ENCODE assay signal across 1 cellular context in the genomic region with DNA sequence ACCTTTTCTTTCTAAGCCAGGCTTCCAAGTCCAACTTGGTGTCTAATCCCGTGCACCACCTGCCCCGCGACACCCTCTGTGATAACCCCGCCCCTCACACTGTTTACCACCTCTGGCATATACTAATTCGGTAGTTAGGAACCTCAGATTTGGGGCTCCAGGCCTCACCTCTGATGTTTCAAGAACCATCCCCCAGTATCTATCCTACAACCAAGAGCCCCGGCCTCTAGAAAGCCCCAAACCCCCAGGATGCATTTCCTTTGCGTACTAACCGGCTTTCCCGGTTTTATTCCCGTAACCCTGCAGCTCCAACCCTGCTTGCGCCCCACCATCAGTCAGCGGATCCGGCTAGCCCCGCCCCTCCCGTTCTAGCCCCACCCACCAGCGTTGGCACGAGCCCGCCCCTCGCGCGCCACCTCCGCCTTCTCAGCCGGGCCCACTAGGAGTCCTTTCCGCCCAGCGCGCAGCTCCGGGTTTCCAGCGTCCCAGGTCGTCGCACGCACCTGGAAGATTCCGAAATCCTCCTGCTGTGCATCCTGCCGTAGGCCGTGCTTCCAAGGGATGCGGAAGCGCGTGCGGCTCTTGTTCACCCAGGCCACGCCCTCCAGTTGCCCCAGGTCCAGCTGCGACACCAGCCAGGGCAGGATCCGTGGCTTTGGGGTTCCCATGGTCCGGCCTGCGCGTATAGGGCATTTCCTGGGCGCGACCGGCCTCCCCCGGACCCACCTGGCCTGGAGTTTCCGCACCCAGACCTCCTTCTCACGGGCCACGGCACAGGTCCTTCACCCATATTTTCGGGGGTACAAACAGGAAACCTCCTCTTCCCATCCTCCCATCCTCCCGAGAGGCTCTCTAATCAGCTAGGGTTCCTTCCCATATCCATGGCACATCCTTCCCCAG.
TF ChIP-seq lines count a peak whose summit lies in the region.

No MANE protein-coding gene starts in this region.

TF ChIP-seq in GM12878, 131 proteins besides CTCF, POLR2A, EP300 and RAD21:
- TF ChIP-seq FOXK2 (IDR thresholded peaks at IDR 0.05): peak; percentile 87
- TF ChIP-seq HCFC1 (IDR thresholded peaks at IDR 0.05; ENCODE audit: low read length): peak; percentile 11; the same call in 1 of the 2 replicates
- TF ChIP-seq, protein P1, sequence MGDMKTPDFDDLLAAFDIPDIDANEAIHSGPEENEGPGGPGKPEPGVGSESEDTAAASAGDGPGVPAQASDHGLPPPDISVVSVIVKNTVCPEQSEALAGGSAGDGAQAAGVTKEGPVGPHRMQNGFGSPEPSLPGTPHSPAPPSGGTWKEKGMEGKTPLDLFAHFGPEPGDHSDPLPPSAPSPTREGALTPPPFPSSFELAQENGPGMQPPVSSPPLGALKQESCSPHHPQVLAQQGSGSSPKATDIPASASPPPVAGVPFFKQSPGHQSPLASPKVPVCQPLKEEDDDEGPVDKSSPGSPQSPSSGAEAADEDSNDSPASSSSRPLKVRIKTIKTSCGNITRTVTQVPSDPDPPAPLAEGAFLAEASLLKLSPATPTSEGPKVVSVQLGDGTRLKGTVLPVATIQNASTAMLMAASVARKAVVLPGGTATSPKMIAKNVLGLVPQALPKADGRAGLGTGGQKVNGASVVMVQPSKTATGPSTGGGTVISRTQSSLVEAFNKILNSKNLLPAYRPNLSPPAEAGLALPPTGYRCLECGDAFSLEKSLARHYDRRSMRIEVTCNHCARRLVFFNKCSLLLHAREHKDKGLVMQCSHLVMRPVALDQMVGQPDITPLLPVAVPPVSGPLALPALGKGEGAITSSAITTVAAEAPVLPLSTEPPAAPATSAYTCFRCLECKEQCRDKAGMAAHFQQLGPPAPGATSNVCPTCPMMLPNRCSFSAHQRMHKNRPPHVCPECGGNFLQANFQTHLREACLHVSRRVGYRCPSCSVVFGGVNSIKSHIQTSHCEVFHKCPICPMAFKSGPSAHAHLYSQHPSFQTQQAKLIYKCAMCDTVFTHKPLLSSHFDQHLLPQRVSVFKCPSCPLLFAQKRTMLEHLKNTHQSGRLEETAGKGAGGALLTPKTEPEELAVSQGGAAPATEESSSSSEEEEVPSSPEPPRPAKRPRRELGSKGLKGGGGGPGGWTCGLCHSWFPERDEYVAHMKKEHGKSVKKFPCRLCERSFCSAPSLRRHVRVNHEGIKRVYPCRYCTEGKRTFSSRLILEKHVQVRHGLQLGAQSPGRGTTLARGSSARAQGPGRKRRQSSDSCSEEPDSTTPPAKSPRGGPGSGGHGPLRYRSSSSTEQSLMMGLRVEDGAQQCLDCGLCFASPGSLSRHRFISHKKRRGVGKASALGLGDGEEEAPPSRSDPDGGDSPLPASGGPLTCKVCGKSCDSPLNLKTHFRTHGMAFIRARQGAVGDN (IDR thresholded peaks at IDR 0.05): peak; percentile 48; the same call in 1 of the 2 replicates
- TF ChIP-seq, protein P2, sequence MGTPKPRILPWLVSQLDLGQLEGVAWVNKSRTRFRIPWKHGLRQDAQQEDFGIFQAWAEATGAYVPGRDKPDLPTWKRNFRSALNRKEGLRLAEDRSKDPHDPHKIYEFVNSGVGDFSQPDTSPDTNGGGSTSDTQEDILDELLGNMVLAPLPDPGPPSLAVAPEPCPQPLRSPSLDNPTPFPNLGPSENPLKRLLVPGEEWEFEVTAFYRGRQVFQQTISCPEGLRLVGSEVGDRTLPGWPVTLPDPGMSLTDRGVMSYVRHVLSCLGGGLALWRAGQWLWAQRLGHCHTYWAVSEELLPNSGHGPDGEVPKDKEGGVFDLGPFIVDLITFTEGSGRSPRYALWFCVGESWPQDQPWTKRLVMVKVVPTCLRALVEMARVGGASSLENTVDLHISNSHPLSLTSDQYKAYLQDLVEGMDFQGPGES (IDR thresholded peaks at IDR 0.05): no peak
- peak in 1 of 2 experiments; percentile 49; a peak in 2 of 4 replicates for TF ChIP-seq IKZF2 (IDR thresholded peaks at IDR 0.05)
- TF ChIP-seq BACH1 (IDR thresholded peaks at IDR 0.05; ENCODE audit: borderline replicate concordance): peak; percentile 20; the same call in 1 of the 2 replicates
- peak; percentile 89 for TF ChIP-seq LARP7 (IDR thresholded peaks at IDR 0.05)
- peak; percentile 43; the same call in 1 of the 2 replicates for TF ChIP-seq TAF1 (IDR thresholded peaks at IDR 0.05; ENCODE audit: borderline replicate concordance, low read depth, low read length)
- TF ChIP-seq CREM (IDR thresholded peaks at IDR 0.05; ENCODE audit: low read depth): 0 out of 2 replicates have a peak, but pooled peaks have one; percentile 10
- TF ChIP-seq GABPA (IDR thresholded peaks at IDR 0.05; ENCODE audit: low read depth): no peak
- no peak for TF ChIP-seq ZNF217 (IDR thresholded peaks at IDR 0.05)
- TF ChIP-seq JUNB (IDR thresholded peaks at IDR 0.05): no peak
- 0 out of 2 replicates have a peak, but pooled peaks have one; percentile 14 for TF ChIP-seq NR2F1 (conservative IDR thresholded peaks at IDR 0.05)
- TF ChIP-seq, protein P3, sequence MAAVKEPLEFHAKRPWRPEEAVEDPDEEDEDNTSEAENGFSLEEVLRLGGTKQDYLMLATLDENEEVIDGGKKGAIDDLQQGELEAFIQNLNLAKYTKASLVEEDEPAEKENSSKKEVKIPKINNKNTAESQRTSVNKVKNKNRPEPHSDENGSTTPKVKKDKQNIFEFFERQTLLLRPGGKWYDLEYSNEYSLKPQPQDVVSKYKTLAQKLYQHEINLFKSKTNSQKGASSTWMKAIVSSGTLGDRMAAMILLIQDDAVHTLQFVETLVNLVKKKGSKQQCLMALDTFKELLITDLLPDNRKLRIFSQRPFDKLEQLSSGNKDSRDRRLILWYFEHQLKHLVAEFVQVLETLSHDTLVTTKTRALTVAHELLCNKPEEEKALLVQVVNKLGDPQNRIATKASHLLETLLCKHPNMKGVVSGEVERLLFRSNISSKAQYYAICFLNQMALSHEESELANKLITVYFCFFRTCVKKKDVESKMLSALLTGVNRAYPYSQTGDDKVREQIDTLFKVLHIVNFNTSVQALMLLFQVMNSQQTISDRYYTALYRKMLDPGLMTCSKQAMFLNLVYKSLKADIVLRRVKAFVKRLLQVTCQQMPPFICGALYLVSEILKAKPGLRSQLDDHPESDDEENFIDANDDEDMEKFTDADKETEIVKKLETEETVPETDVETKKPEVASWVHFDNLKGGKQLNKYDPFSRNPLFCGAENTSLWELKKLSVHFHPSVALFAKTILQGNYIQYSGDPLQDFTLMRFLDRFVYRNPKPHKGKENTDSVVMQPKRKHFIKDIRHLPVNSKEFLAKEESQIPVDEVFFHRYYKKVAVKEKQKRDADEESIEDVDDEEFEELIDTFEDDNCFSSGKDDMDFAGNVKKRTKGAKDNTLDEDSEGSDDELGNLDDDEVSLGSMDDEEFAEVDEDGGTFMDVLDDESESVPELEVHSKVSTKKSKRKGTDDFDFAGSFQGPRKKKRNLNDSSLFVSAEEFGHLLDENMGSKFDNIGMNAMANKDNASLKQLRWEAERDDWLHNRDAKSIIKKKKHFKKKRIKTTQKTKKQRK (IDR thresholded peaks at IDR 0.05; ENCODE audit: low read depth, low read length): no peak
- TF ChIP-seq POLR2AphosphoS5 (IDR thresholded peaks at IDR 0.05; ENCODE audit: low read length): peak; percentile 79; the same call in 1 of the 2 replicates
- TF ChIP-seq, protein P4, sequence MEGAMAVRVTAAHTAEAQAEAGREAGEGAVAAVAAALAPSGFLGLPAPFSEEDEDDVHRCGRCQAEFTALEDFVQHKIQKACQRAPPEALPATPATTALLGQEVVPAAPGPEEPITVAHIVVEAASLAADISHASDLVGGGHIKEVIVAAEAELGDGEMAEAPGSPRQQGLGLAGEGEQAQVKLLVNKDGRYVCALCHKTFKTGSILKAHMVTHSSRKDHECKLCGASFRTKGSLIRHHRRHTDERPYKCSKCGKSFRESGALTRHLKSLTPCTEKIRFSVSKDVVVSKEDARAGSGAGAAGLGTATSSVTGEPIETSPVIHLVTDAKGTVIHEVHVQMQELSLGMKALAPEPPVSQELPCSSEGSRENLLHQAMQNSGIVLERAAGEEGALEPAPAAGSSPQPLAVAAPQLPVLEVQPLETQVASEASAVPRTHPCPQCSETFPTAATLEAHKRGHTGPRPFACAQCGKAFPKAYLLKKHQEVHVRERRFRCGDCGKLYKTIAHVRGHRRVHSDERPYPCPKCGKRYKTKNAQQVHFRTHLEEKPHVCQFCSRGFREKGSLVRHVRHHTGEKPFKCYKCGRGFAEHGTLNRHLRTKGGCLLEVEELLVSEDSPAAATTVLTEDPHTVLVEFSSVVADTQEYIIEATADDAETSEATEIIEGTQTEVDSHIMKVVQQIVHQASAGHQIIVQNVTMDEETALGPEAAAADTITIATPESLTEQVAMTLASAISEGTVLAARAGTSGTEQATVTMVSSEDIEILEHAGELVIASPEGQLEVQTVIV (IDR thresholded peaks at IDR 0.05; ENCODE audit: borderline replicate concordance, partially characterized antibody): no peak
- no peak for TF ChIP-seq FOS (IDR thresholded peaks at IDR 0.05; ENCODE audit: borderline replicate concordance, extremely low read depth, insufficient read length)
- TF ChIP-seq, protein P5, sequence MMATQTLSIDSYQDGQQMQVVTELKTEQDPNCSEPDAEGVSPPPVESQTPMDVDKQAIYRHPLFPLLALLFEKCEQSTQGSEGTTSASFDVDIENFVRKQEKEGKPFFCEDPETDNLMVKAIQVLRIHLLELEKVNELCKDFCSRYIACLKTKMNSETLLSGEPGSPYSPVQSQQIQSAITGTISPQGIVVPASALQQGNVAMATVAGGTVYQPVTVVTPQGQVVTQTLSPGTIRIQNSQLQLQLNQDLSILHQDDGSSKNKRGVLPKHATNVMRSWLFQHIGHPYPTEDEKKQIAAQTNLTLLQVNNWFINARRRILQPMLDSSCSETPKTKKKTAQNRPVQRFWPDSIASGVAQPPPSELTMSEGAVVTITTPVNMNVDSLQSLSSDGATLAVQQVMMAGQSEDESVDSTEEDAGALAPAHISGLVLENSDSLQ (IDR thresholded peaks at IDR 0.05): peak; percentile 41; the same call in 1 of the 2 replicates
- TF ChIP-seq CREB1 (IDR thresholded peaks at IDR 0.05; ENCODE audit: low read depth): peak; percentile 53; the same call in 1 of the 2 replicates
- TF ChIP-seq ZBED1 (IDR thresholded peaks at IDR 0.05; ENCODE audit: borderline replicate concordance): 0 out of 2 replicates have a peak, but pooled peaks have one; percentile 14
- TF ChIP-seq YY1 (IDR thresholded peaks at IDR 0.05; ENCODE audit: low read depth, low read length): 0 out of 2 replicates have a peak, but pooled peaks have one; percentile 6
- 0 out of 2 replicates have a peak, but pooled peaks have one; percentile 54 for TF ChIP-seq SREBF1 (IDR thresholded peaks at IDR 0.05; ENCODE audit: low read length)
- no peak; the same call in 1 of the 2 replicates for TF ChIP-seq CBFB (IDR thresholded peaks at IDR 0.05; ENCODE audit: low read depth)
- TF ChIP-seq MEF2B (IDR thresholded peaks at IDR 0.05; ENCODE audit: partially characterized antibody, poor library complexity, severe bottlenecking): peak; percentile 11
- 0 out of 2 replicates have a peak, but pooled peaks have one; percentile 9 for TF ChIP-seq EED (IDR thresholded peaks at IDR 0.05; ENCODE audit: low read depth)
- TF ChIP-seq JUND (IDR thresholded peaks at IDR 0.05; ENCODE audit: low read depth, low read length): no peak
- TF ChIP-seq, protein P6, sequence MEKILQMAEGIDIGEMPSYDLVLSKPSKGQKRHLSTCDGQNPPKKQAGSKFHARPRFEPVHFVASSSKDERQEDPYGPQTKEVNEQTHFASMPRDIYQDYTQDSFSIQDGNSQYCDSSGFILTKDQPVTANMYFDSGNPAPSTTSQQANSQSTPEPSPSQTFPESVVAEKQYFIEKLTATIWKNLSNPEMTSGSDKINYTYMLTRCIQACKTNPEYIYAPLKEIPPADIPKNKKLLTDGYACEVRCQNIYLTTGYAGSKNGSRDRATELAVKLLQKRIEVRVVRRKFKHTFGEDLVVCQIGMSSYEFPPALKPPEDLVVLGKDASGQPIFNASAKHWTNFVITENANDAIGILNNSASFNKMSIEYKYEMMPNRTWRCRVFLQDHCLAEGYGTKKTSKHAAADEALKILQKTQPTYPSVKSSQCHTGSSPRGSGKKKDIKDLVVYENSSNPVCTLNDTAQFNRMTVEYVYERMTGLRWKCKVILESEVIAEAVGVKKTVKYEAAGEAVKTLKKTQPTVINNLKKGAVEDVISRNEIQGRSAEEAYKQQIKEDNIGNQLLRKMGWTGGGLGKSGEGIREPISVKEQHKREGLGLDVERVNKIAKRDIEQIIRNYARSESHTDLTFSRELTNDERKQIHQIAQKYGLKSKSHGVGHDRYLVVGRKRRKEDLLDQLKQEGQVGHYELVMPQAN (conservative IDR thresholded peaks at IDR 0.05): 0 out of 2 replicates have a peak, but pooled peaks have one; percentile 59
- TF ChIP-seq DPF2 (IDR thresholded peaks at IDR 0.05): 0 out of 2 replicates have a peak, but pooled peaks have one; percentile 49
- TF ChIP-seq BHLHE40 (IDR thresholded peaks at IDR 0.05; ENCODE audit: borderline replicate concordance in 1 of 2, low read depth in 2 of 2, low read length in 1 of 2): peak; percentile 4 to 48; a peak in 1 of 4 replicates
- TF ChIP-seq NBN (IDR thresholded peaks at IDR 0.05): no peak
- TF ChIP-seq, protein P7, sequence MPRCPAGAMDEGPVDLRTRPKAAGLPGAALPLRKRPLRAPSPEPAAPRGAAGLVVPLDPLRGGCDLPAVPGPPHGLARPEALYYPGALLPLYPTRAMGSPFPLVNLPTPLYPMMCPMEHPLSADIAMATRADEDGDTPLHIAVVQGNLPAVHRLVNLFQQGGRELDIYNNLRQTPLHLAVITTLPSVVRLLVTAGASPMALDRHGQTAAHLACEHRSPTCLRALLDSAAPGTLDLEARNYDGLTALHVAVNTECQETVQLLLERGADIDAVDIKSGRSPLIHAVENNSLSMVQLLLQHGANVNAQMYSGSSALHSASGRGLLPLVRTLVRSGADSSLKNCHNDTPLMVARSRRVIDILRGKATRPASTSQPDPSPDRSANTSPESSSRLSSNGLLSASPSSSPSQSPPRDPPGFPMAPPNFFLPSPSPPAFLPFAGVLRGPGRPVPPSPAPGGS (IDR thresholded peaks at IDR 0.05; ENCODE audit: borderline replicate concordance, insufficient read depth, low read depth, low read length, poor library complexity, severe bottlenecking): peak; percentile 13
- peak; percentile 57 for TF ChIP-seq SIN3A (IDR thresholded peaks at IDR 0.05; ENCODE audit: low read depth, low read length)
- no peak for TF ChIP-seq BCL11A (IDR thresholded peaks at IDR 0.05; ENCODE audit: low read depth, low read length)
- peak; percentile 81 for TF ChIP-seq ATF7 (IDR thresholded peaks at IDR 0.05; ENCODE audit: low read depth)
- no peak for TF ChIP-seq IRF4 (IDR thresholded peaks at IDR 0.05; ENCODE audit: low read depth, low read length)
- TF ChIP-seq SPI1 (IDR thresholded peaks at IDR 0.05; ENCODE audit: borderline replicate concordance, insufficient read depth, low read depth, low read length): no peak
- TF ChIP-seq RELA (IDR thresholded peaks at IDR 0.05; ENCODE audit: borderline replicate concordance, partially characterized antibody): no peak
- TF ChIP-seq IKZF1 (conservative IDR thresholded peaks at IDR 0.05): peak; percentile 68
- TF ChIP-seq SMARCA5 (IDR thresholded peaks at IDR 0.05): peak; percentile 31; the same call in 1 of the 2 replicates
